Comparison of ENCODE assay signal across 1 cellular context in the genomic region with DNA sequence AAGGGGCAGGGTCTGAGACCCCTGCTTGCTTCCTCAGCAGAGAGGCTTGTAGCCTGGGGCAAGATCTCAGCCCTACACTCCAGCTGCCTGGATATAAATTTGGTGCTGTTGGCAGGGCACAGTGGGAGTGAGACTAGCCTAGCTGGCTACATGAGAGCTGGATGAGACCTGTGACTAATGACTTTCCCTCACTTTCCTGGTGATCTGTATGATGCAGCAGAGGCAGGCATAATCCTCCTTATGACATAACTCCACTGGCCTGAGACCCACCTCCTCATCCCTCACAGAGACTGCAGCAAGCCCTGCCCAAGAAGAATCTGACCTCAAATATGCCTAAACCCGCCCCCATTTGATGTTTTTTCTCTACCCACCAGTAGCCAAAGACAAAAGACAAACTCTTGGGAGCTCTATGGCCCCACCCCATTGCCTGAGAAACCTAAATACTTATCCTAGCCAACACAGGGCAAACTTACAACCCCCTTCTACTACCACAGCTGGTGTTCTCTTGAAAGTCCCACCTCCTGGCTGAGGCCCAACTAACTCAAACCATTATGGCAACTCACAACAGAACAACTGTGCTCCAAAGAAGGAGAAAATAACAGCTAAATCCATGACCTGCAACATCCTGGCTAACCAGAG.
TF ChIP-seq lines count a peak whose summit lies in the region.

No MANE protein-coding gene starts in this region.

TF ChIP-seq in GM23338, 12 proteins besides CTCF, POLR2A, EP300 and RAD21:
- no peak for TF ChIP-seq ZNF331 (CRISPR knock-in tag; IDR thresholded peaks at IDR 0.05; ENCODE audit: low read depth)
- no peak for TF ChIP-seq CREB1 (CRISPR knock-in tag; IDR thresholded peaks at IDR 0.05; ENCODE audit: low read depth)
- no peak for TF ChIP-seq REST (IDR thresholded peaks at IDR 0.05; ENCODE audit: unreplicated experiment)
- TF ChIP-seq, protein P1, sequence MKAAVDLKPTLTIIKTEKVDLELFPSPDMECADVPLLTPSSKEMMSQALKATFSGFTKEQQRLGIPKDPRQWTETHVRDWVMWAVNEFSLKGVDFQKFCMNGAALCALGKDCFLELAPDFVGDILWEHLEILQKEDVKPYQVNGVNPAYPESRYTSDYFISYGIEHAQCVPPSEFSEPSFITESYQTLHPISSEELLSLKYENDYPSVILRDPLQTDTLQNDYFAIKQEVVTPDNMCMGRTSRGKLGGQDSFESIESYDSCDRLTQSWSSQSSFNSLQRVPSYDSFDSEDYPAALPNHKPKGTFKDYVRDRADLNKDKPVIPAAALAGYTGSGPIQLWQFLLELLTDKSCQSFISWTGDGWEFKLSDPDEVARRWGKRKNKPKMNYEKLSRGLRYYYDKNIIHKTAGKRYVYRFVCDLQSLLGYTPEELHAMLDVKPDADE (IDR thresholded peaks at IDR 0.05) = no peak
- no peak for TF ChIP-seq ZNF462 (CRISPR knock-in tag; IDR thresholded peaks at IDR 0.05)
- TF ChIP-seq NANOG (IDR thresholded peaks at IDR 0.05; ENCODE audit: borderline replicate concordance) = no peak
- TF ChIP-seq POLR2AphosphoS5 (IDR thresholded peaks at IDR 0.05; ENCODE audit: low read depth) = no peak
